ENCODE assay signal across 1 cellular context in the genomic region with DNA sequence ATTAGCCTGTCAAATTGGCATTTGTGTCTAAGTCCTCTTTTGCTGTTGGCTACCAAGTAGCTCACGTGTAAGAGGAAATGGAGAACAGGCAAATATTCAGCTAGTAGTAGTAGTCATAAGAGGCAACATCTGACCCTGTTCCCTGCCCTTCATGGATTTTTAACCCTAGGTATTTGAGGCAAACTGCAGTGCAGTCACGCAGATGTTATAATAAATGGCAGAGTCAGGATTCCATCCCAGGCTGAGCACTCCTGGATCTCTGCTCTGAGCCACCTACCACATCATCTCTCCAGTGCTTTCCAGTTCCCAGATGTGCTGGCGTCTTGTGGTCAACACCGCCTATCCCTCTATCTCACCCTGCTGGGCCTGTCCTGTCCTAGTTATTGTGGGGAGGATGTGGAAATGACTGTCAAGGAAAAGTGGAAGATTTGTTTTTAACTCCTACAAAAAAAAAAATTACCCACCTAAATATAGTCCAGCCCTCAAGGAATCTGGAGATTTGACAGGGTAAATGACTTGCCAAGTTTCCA.
TF ChIP-seq lines count a peak whose summit lies in the region.

No MANE protein-coding gene starts in this region.

TF ChIP-seq in GM23338, 12 proteins besides CTCF, POLR2A, EP300 and RAD21 (continued from another document):
- TF ChIP-seq, protein P1, sequence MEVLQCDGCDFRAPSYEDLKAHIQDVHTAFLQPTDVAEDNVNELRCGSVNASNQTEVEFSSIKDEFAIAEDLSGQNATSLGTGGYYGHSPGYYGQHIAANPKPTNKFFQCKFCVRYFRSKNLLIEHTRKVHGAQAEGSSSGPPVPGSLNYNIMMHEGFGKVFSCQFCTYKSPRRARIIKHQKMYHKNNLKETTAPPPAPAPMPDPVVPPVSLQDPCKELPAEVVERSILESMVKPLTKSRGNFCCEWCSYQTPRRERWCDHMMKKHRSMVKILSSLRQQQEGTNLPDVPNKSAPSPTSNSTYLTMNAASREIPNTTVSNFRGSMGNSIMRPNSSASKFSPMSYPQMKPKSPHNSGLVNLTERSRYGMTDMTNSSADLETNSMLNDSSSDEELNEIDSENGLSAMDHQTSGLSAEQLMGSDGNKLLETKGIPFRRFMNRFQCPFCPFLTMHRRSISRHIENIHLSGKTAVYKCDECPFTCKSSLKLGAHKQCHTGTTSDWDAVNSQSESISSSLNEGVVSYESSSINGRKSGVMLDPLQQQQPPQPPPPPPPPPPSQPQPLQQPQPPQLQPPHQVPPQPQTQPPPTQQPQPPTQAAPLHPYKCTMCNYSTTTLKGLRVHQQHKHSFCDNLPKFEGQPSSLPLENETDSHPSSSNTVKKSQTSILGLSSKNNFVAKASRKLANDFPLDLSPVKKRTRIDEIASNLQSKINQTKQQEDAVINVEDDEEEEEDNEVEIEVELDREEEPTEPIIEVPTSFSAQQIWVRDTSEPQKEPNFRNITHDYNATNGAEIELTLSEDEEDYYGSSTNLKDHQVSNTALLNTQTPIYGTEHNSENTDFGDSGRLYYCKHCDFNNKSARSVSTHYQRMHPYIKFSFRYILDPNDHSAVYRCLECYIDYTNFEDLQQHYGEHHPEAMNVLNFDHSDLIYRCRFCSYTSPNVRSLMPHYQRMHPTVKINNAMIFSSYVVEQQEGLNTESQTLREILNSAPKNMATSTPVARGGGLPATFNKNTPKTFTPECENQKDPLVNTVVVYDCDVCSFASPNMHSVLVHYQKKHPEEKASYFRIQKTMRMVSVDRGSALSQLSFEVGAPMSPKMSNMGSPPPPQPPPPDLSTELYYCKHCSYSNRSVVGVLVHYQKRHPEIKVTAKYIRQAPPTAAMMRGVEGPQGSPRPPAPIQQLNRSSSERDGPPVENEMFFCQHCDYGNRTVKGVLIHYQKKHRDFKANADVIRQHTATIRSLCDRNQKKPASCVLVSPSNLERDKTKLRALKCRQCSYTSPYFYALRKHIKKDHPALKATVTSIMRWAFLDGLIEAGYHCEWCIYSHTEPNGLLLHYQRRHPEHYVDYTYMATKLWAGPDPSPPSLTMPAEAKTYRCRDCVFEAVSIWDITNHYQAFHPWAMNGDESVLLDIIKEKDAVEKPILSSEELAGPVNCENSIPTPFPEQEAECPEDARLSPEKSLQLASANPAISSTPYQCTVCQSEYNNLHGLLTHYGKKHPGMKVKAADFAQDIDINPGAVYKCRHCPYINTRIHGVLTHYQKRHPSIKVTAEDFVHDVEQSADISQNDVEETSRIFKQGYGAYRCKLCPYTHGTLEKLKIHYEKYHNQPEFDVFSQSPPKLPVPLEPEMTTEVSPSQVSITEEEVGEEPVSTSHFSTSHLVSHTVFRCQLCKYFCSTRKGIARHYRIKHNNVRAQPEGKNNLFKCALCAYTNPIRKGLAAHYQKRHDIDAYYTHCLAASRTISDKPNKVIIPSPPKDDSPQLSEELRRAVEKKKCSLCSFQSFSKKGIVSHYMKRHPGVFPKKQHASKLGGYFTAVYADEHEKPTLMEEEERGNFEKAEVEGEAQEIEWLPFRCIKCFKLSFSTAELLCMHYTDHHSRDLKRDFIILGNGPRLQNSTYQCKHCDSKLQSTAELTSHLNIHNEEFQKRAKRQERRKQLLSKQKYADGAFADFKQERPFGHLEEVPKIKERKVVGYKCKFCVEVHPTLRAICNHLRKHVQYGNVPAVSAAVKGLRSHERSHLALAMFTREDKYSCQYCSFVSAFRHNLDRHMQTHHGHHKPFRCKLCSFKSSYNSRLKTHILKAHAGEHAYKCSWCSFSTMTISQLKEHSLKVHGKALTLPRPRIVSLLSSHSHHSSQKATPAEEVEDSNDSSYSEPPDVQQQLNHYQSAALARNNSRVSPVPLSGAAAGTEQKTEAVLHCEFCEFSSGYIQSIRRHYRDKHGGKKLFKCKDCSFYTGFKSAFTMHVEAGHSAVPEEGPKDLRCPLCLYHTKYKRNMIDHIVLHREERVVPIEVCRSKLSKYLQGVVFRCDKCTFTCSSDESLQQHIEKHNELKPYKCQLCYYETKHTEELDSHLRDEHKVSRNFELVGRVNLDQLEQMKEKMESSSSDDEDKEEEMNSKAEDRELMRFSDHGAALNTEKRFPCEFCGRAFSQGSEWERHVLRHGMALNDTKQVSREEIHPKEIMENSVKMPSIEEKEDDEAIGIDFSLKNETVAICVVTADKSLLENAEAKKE (CRISPR knock-in tag; IDR thresholded peaks at IDR 0.05): no peak
